ENCODE assay signal across 25 cellular contexts in genomic region chr7:73980206-73980605, GRCh38. TPM values are rescaled to one million over a fixed set of nuclear protein-coding genes. Genes with fewer than 3 reads are reported as not detected.
"Had no signal": no experiment of that assay in that cellular context is flagged by ENCODE, and none has a peak within 500 bp of the region (broad histone marks: within the 10 kb centered on the region; RNA-seq: fewer than 3 reads in every experiment).

No MANE protein-coding gene starts in this region.

- H3K4me1 Mint-ChIP-seq: central memory CD8-positive, alpha-beta T cell; stimulated activated effector memory CD8-positive, alpha-beta T cell treated with anti-CD3 and anti-CD28 coated beads, Interleukin-12 subunit alpha, Interleukin-12 subunit beta, amount 100 ng/mL, for 72 hours had no signal

- H3K4me1 ChIP-seq: testis had no signal

- H3K27me3 ChIP-seq: esophagus muscularis mucosa, gastroesophageal sphincter, heart left ventricle, ovary, testis had no signal

- H3K27ac ChIP-seq: brain microvascular endothelial cell, esophagus muscularis mucosa, gastroesophageal sphincter, heart left ventricle, ovary, psoas muscle, skin epidermis, testis had no signal

- H3K36me3 ChIP-seq: brain microvascular endothelial cell, esophagus muscularis mucosa, gastroesophageal sphincter, heart left ventricle, ovary had no signal

- H3K9me3 ChIP-seq: esophagus muscularis mucosa, gastroesophageal sphincter, heart left ventricle, mucosa of descending colon, ovary, psoas muscle, testis had no signal

- H3K9me3 Mint-ChIP-seq: activated CD8-positive, alpha-beta T cell treated with anti-CD3 and anti-CD28 coated beads for 36 hours; activated naive CD4-positive, alpha-beta T cell treated with anti-CD3 and anti-CD28 coated beads for 36 hours; activated T-cell treated with anti-CD3 and anti-CD28 coated beads, Interleukin-2, amount 50 U/mL, for 4 hours; central memory CD8-positive, alpha-beta T cell; memory B cell; stimulated activated effector memory CD8-positive, alpha-beta T cell treated with anti-CD3 and anti-CD28 coated beads, Interleukin-12 subunit alpha, Interleukin-12 subunit beta, amount 100 ng/mL, for 72 hours; T-helper 2 cell treated with Interferon-gamma antibody and Interleukin-4, amounts not matched to agents 5 μg/mL and 100 μg/mL, for 36 hours had no signal

- H3K4me3 Mint-ChIP-seq: activated CD8-positive, alpha-beta T cell treated with anti-CD3 and anti-CD28 coated beads for 36 hours; activated naive CD4-positive, alpha-beta T cell treated with anti-CD3 and anti-CD28 coated beads for 36 hours; activated T-cell treated with anti-CD3 and anti-CD28 coated beads, Interleukin-2, amount 50 U/mL, for 4 hours; central memory CD8-positive, alpha-beta T cell; memory B cell; naive B cell; stimulated activated effector memory CD8-positive, alpha-beta T cell treated with anti-CD3 and anti-CD28 coated beads, Interleukin-12 subunit alpha, Interleukin-12 subunit beta, amount 100 ng/mL, for 72 hours; T-helper 2 cell treated with Interferon-gamma antibody and Interleukin-4, amounts not matched to agents 5 μg/mL and 100 μg/mL, for 36 hours had no signal

- DNase-seq: activated CD4-positive, alpha-beta T cell treated with anti-CD3 and anti-CD28 coated beads for 48 hours; activated CD4-positive, CD25-positive, alpha-beta regulatory T cell; activated CD8-positive, alpha-beta T cell treated with anti-CD3 and anti-CD28 coated beads for 36 hours; activated naive CD4-positive, alpha-beta T cell treated with anti-CD3 and anti-CD28 coated beads for 36 hours; activated T-cell treated with anti-CD3 and anti-CD28 coated beads, Interleukin-2, amount 50 U/mL, for 4 hours; anterior cingulate cortex; brain microvascular endothelial cell; cortex of kidney; effector CD8-positive, alpha-beta T cell; left ventricle myocardium superior; mucosa of descending colon; naive B cell; right cardiac atrium; stimulated activated CD4-positive, alpha-beta T cell treated with anti-CD3 and anti-CD28 coated beads, Interleukin-4, amount 100 ng/mL, for 1 hour; testis had no signal

- H3K36me3 Mint-ChIP-seq: memory B cell; naive B cell; stimulated activated effector memory CD8-positive, alpha-beta T cell treated with anti-CD3 and anti-CD28 coated beads, Interleukin-12 subunit alpha, Interleukin-12 subunit beta, amount 100 ng/mL, for 72 hours had no signal

- ATAC-seq: activated CD8-positive, alpha-beta T cell treated with anti-CD3 and anti-CD28 coated beads for 36 hours; activated T-cell treated with anti-CD3 and anti-CD28 coated beads, Interleukin-2, amount 50 U/mL, for 4 hours; gastroesophageal sphincter; heart left ventricle; left ventricle myocardium superior; mucosa of descending colon; psoas muscle; right cardiac atrium; stimulated activated effector memory CD8-positive, alpha-beta T cell treated with anti-CD3 and anti-CD28 coated beads, Interleukin-12 subunit alpha, Interleukin-12 subunit beta, amount 100 ng/mL, for 72 hours had no signal

- H3K27ac Mint-ChIP-seq: activated CD8-positive, alpha-beta T cell treated with anti-CD3 and anti-CD28 coated beads for 36 hours; activated naive CD4-positive, alpha-beta T cell treated with anti-CD3 and anti-CD28 coated beads for 36 hours; memory B cell; stimulated activated effector memory CD8-positive, alpha-beta T cell treated with anti-CD3 and anti-CD28 coated beads, Interleukin-12 subunit alpha, Interleukin-12 subunit beta, amount 100 ng/mL, for 72 hours; T-helper 2 cell treated with Interferon-gamma antibody and Interleukin-4, amounts not matched to agents 5 μg/mL and 100 μg/mL, for 36 hours had no signal

- H3K4me3 ChIP-seq: esophagus muscularis mucosa, gastroesophageal sphincter, heart left ventricle, mucosa of descending colon, ovary, psoas muscle, skin epidermis, testis had no signal

RNA-seq across cellular contexts. Expression of gene ELN, which starts 47.8 kb away (rescaled TPM):
- total RNA-seq: activated CD8-positive, alpha-beta T cell treated with anti-CD3 and anti-CD28 coated beads for 36 hours had no signal
